ENCODE assay signal across 11 cellular contexts in the genomic region with DNA sequence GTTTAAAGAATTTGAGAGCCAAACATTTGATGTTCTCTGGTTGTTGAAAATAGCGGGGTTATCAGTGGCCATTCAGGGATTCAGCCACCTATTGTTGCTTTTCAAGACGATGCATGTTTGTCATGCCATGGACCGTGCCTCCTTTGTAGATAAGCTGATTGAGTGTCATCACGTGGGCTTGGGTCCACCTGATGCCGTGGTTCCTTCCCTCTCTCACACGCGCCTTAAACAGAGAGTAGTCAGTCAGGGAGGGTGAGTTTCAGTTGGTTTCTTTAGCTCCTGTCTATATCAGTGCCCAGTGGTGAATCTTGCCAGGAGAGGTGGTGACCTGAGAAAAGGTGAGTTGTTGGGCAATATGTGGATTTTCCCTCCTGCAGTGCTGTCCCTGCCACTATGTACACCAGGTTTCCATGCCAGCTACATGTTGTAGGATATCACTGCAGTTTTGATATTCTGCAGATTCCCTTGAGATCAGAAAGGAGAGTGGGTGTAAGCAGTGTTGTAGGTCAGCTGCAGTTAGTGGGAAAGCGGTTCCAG.
DNase-seq lines count a peak whose midpoint lies in the region; ATAC-seq and TF ChIP-seq lines count a peak whose summit lies in the region.
"Had no signal": no experiment of that assay in that cellular context is flagged by ENCODE, and none has a peak within 500 bp of the region (broad histone marks: within the 10 kb centered on the region; RNA-seq: fewer than 3 reads in every experiment).

No MANE protein-coding gene starts in this region.

- H3K27me3 Mint-ChIP-seq in CD4-positive, alpha-beta memory T cell: no peaks in the 10 kb centered on the region

- H3K4me3 Mint-ChIP-seq in CD4-positive, alpha-beta memory T cell: peak overlapping the region in 1 of 8 donors; percentile 3

- H3K36me3 ChIP-seq in CD4-positive, alpha-beta memory T cell (ENCODE audit: insufficient read depth, low read length): peaks cover 23% of the 10 kb centered on the region
- no peaks in the 10 kb centered on the region for H3K36me3 ChIP-seq in parathyroid adenoma (ENCODE audit: control insufficient read depth, insufficient read depth, low read length)
- H3K36me3 ChIP-seq: gastrocnemius medialis, prostate gland had no signal

- TF ChIP-seq CTCF in parathyroid adenoma (IDR thresholded peaks at IDR 0.05): no peak

- H3K27ac ChIP-seq in CD4-positive, alpha-beta memory T cell (ENCODE audit: low read depth, low read length): no peak overlapping the region
- H3K27ac ChIP-seq in parathyroid adenoma: peak overlapping the region; percentile 78
- H3K27ac ChIP-seq: gastrocnemius medialis had no signal

- H3K4me1 Mint-ChIP-seq in CD4-positive, alpha-beta memory T cell: peaks cover 9 to 43% (median 22%) of the 10 kb centered on the region in 4 donors

- ATAC-seq in left lobe of liver: peak; percentile 76

- intact Hi-C loops in CD4-positive, alpha-beta memory T cell (cut with micrococcal nuclease): no loop called here

- DNase-seq in CD4-positive, alpha-beta memory T cell: no peak
- peak; percentile 50 for DNase-seq in RPMI8226
- peak; percentile 89 for DNase-seq in left lobe of liver (ENCODE audit: low spot score)
- DNase-seq in NCI-H524 (lab: John Stamatoyannopoulos, UW): no peak
- DNase-seq in stimulated activated CD4-positive, alpha-beta T cell treated with anti-CD3 and anti-CD28 coated beads, Interleukin-1b, Interleukin-23, amount 100 ng/mL, for 48 hours: no peak
- no peak for DNase-seq in GF-D8 (lab: John Stamatoyannopoulos, UW)
- DNase-seq in COR-L47 (lab: John Stamatoyannopoulos, UW): no peak
- DNase-seq: stimulated activated CD4-positive, alpha-beta T cell treated with anti-CD3 and anti-CD28 coated beads, Interleukin-4, amount 100 ng/mL, for 4 hours had no signal

- H3K4me2 ChIP-seq in parathyroid adenoma (ENCODE audit: low read length): peak overlapping the region; percentile 63

- H3K9me3 Mint-ChIP-seq in CD4-positive, alpha-beta memory T cell: no peaks in the 10 kb centered on the region

- H3K27me3 ChIP-seq in CD4-positive, alpha-beta memory T cell (ENCODE audit: insufficient read depth, low read length): no peaks in the 10 kb centered on the region
- H3K27me3 ChIP-seq in parathyroid adenoma (ENCODE audit: control insufficient read depth, insufficient read depth, low read length): no peaks in the 10 kb centered on the region
- H3K27me3 ChIP-seq: gastrocnemius medialis had no signal

- POLR2A ChIA-PET in CD4-positive, alpha-beta memory T cell (lab: Charles Lee; ENCODE audit: partially characterized antibody): interaction anchor here (0.6 kb wide), 1 partner anchor 36 kb away, joined by 3 read pairs; no protein-coding TSS in a partner anchor

- H2AFZ ChIP-seq in parathyroid adenoma: peak overlapping the region; percentile 20

- no peak overlapping the region for H3K9ac ChIP-seq in parathyroid adenoma

- no peaks in the 10 kb centered on the region for H3K9me3 ChIP-seq in CD4-positive, alpha-beta memory T cell (ENCODE audit: control insufficient read depth in 1 of 2, low read length in 2 of 2)
- H3K9me3 ChIP-seq in parathyroid adenoma (ENCODE audit: control insufficient read depth, low read length): no peaks in the 10 kb centered on the region
- H3K9me3 ChIP-seq: gastrocnemius medialis, prostate gland had no signal

- CTCF ChIA-PET in CD4-positive, alpha-beta memory T cell (lab: Charles Lee; ENCODE audit: partially characterized antibody): interaction anchor here (0.9 kb wide), 3 partner anchors 36 to 140 kb away, joined by 3 to 4 read pairs (median 3); no protein-coding TSS in a partner anchor

- peaks cover 3% of the 10 kb centered on the region for H3K4me1 ChIP-seq in CD4-positive, alpha-beta memory T cell (ENCODE audit: insufficient read depth, low read length)
- H3K4me1 ChIP-seq in parathyroid adenoma: peaks cover 28% of the 10 kb centered on the region
- H3K4me1 ChIP-seq: gastrocnemius medialis, prostate gland had no signal

- H3K4me3 ChIP-seq in CD4-positive, alpha-beta memory T cell (ENCODE audit: low read length in 2 of 2): no peak overlapping the region
- peak overlapping the region; percentile 49 for H3K4me3 ChIP-seq in parathyroid adenoma (ENCODE audit: low read depth, low read length)
- H3K4me3 ChIP-seq: gastrocnemius medialis, prostate gland had no signal

- no peaks in the 10 kb centered on the region for H3K79me2 ChIP-seq in parathyroid adenoma

- peak overlapping the region in 6 of 7 donors; percentile 14 to 93 (median 71) for H3K27ac Mint-ChIP-seq in CD4-positive, alpha-beta memory T cell

- peaks cover 33 to 60% of the 10 kb centered on the region in 2 donors for H3K36me3 Mint-ChIP-seq in CD4-positive, alpha-beta memory T cell

Comparison
In these comparisons a context has a peak if more than half of its experiments do, and no peak if none do; other contexts are left out.
1. DNase-seq: peak in RPMI8226 (single experiment) and left lobe of liver (single experiment); none in CD4-positive, alpha-beta memory T cell (0 of 5), NCI-H524 (0 of 2), stimulated activated CD4-positive, alpha-beta T cell treated with anti-CD3 and anti-CD28 coated beads, Interleukin-1b, Interleukin-23, amount 100 ng/mL, for 48 hours (single experiment), GF-D8 (single experiment) and COR-L47 (single experiment).